ENCODE assay signal across 27 cellular contexts in genomic region chr2:28729698-28730097, GRCh38. TPM values are rescaled to one million over a fixed set of nuclear protein-coding genes. Genes with fewer than 3 reads are reported as not detected.
A peak's percentile ranks its signal among the peaks of the same experiment; 100 is the strongest.
DNase-seq lines count a peak whose midpoint lies in the region; ATAC-seq and TF ChIP-seq lines count a peak whose summit lies in the region.
"Had no signal": no experiment of that assay in that cellular context is flagged by ENCODE, and none has a peak within 500 bp of the region (broad histone marks: within the 10 kb centered on the region; RNA-seq: fewer than 3 reads in every experiment).

No MANE protein-coding gene starts in this region.

- TF ChIP-seq CTCF in mammary epithelial cell (conservative IDR thresholded peaks at IDR 0.05 in 1 of 2, IDR thresholded peaks at IDR 0.05 in 1 of 2; ENCODE audit: extremely low read depth in 1 of 2, insufficient read depth in 1 of 2, low read depth in 1 of 2, low read length in 2 of 2) (no peak), breast epithelium (IDR thresholded peaks at IDR 0.05) (no peak), natural killer cell (IDR thresholded peaks at IDR 0.05) (no peak)

- H2AFZ ChIP-seq in mammary epithelial cell (ENCODE audit: low read depth, low read length), result no peak overlapping the region
- H2AFZ ChIP-seq: PC-9 had no signal

- H3K4me1 Mint-ChIP-seq in natural killer cell, result no peaks in the 10 kb centered on the region

- H3K27me3 Mint-ChIP-seq in natural killer cell (ENCODE audit: low read depth in 2 of 2), result no peaks in the 10 kb centered on the region
- H3K27me3 Mint-ChIP-seq: activated CD4-positive, alpha-beta T cell treated with anti-CD3 and anti-CD28 coated beads, Interleukin-2, amount 10 ng/mL, durations not matched to agents 24 days and 14 days; activated naive CD8-positive, alpha-beta T cell treated with anti-CD3 and anti-CD28 coated beads, Interleukin-2, amount 10 ng/mL, durations not matched to agents 7 days and 5 days; stimulated activated naive CD8-positive, alpha-beta T cell treated with anti-CD3 and anti-CD28 coated beads, Interleukin-15, amount 100 ng/mL, for 72 hours; type B pancreatic cell had no signal

- H3K27ac Mint-ChIP-seq in natural killer cell, result no peak overlapping the region
- H3K27ac Mint-ChIP-seq: activated CD4-positive, alpha-beta T cell treated with anti-CD3 and anti-CD28 coated beads, Interleukin-2, amount 10 ng/mL, durations not matched to agents 24 days and 14 days; activated naive CD8-positive, alpha-beta T cell treated with anti-CD3 and anti-CD28 coated beads, Interleukin-2, amount 10 ng/mL, durations not matched to agents 7 days and 5 days; activated T-helper 2 cell treated with anti-CD3 and anti-CD28 coated beads, Interferon-gamma antibody, Interleukin-2, Interleukin-4, amounts not matched to agents 10 μg/mL and 5 μg/mL and 100 μg/mL, durations not matched to agents 14 hours and 24 hours and 36 hours; type B pancreatic cell had no signal

- H3K4me1 ChIP-seq in mammary epithelial cell (ENCODE audit: insufficient read depth, low read length) (no peaks in the 10 kb centered on the region), breast epithelium (no peaks in the 10 kb centered on the region)
- H3K4me1 ChIP-seq: BLaER1 had no signal

- no peaks in the 10 kb centered on the region for H3K79me2 ChIP-seq in mammary epithelial cell (ENCODE audit: insufficient read depth, low read length)

- no peak overlapping the region for H3K4me2 ChIP-seq in mammary epithelial cell (ENCODE audit: insufficient read depth, low read depth, low read length)
- H3K4me2 ChIP-seq: BLaER1, PC-9 had no signal

- no peaks in the 10 kb centered on the region for H3K9me3 ChIP-seq in mammary epithelial cell (replicated peaks; ENCODE audit: insufficient read depth, low read length)
- H3K9me3 ChIP-seq in breast epithelium, result no peaks in the 10 kb centered on the region
- H3K9me3 ChIP-seq: BLaER1, gastrocnemius medialis had no signal

- H3K9me3 Mint-ChIP-seq in natural killer cell, result no peaks in the 10 kb centered on the region
- H3K9me3 Mint-ChIP-seq: activated CD4-positive, alpha-beta T cell treated with anti-CD3 and anti-CD28 coated beads, Interleukin-2, amount 10 ng/mL, durations not matched to agents 24 days and 14 days; activated naive CD8-positive, alpha-beta T cell treated with anti-CD3 and anti-CD28 coated beads, Interleukin-2, amount 10 ng/mL, durations not matched to agents 7 days and 5 days; activated T-helper 2 cell treated with anti-CD3 and anti-CD28 coated beads, Interferon-gamma antibody, Interleukin-2, Interleukin-4, amounts not matched to agents 10 μg/mL and 5 μg/mL and 100 μg/mL, durations not matched to agents 14 hours and 24 hours and 36 hours; neural crest cell; stimulated activated naive CD8-positive, alpha-beta T cell treated with anti-CD3 and anti-CD28 coated beads, Interleukin-15, amount 100 ng/mL, for 72 hours; type B pancreatic cell had no signal

- no peaks in the 10 kb centered on the region for H3K36me3 ChIP-seq in mammary epithelial cell (ENCODE audit: insufficient read depth, low read length)
- no peaks in the 10 kb centered on the region for H3K36me3 ChIP-seq in breast epithelium
- H3K36me3 ChIP-seq: BLaER1, brain microvascular endothelial cell, gastrocnemius medialis had no signal

- H3K4me3 ChIP-seq in mammary epithelial cell (replicated peaks in 1 of 3; ENCODE audit: insufficient read depth in 1 of 3, low read depth in 2 of 3, low read length in 3 of 3) (no peak overlapping the region), breast epithelium (no peak overlapping the region)
- H3K4me3 ChIP-seq: BLaER1, gastrocnemius medialis, K562, PC-9 had no signal

- intact Hi-C loops in mammary epithelial cell (cut with micrococcal nuclease), result no loop called here
- intact Hi-C loops in breast epithelium (cut with DNase I; ENCODE audit: low total_unique reads), result no loop called here
- intact Hi-C loops in natural killer cell (cut with micrococcal nuclease), result no loop called here

- no TSS peak for BruUV-seq in mammary epithelial cell (replicated peaks; lab: Mats Ljungman, UMichigan)

- no peak overlapping the region for H3K27ac ChIP-seq in mammary epithelial cell (ENCODE audit: insufficient read depth, low read depth, low read length)
- peak overlapping the region in 1 of 2 donors; percentile 45 for H3K27ac ChIP-seq in breast epithelium
- H3K27ac ChIP-seq: BLaER1, brain microvascular endothelial cell, PC-9 had no signal

- in situ Hi-C loops in mammary epithelial cell (cut with MboI; ENCODE audit: low sequenced_read_pairs in 2 of 2), result no loop called here

- DNase-seq in mammary epithelial cell (peak; percentile 48), breast epithelium (ENCODE audit: low spot score in 2 of 2) (no peak), brain pericyte (ENCODE audit: low read depth, low spot score) (peak; percentile 27), kidney glomerular epithelial cell (lab: John Stamatoyannopoulos, UW) (peak; percentile 25), NCI-H345 (lab: John Stamatoyannopoulos, UW) (no peak), natural killer cell (no peak)
- DNase-seq: 8988T; activated CD4-positive, alpha-beta T cell treated with anti-CD3 and anti-CD28 coated beads, Interleukin-2, amount 10 ng/mL, durations not matched to agents 24 days and 14 days; activated naive CD8-positive, alpha-beta T cell treated with anti-CD3 and anti-CD28 coated beads, Interleukin-2, amount 10 ng/mL, durations not matched to agents 7 days and 5 days; brain microvascular endothelial cell; Calu3; gastrocnemius medialis; left cardiac atrium; mesendoderm; NCI-H187 treated with DMSO at 0.1 percent for 48 hours; NCI-H2227 treated with DMSO at 0.1 percent for 48 hours; SIG-M5; stimulated activated CD4-positive, alpha-beta T cell treated with anti-CD3 and anti-CD28 coated beads, Interleukin-4, amount 100 ng/mL, for 4 hours; stimulated activated naive CD8-positive, alpha-beta T cell treated with anti-CD3 and anti-CD28 coated beads, Interleukin-15, amount 100 ng/mL, for 72 hours had no signal

- CTCF ChIA-PET in mammary epithelial cell (lab: Charles Lee; ENCODE audit: low non-redundant PET), result interaction anchor here (0.7 kb wide), 1 partner anchor 90 kb away, joined by 3 read pairs; no protein-coding TSS in a partner anchor

- no peak overlapping the region for H3K9ac ChIP-seq in mammary epithelial cell (ENCODE audit: insufficient read depth, low read length)
- H3K9ac ChIP-seq: BLaER1 had no signal

- ATAC-seq in HG03378 (IDR thresholded peaks at IDR 0.05; ENCODE audit: unreplicated experiment) (no peak), natural killer cell (no peak), GM21390 (IDR thresholded peaks at IDR 0.05; ENCODE audit: unreplicated experiment) (no peak)
- ATAC-seq: gastrocnemius medialis; K562; left cardiac atrium; stimulated activated naive CD8-positive, alpha-beta T cell treated with anti-CD3 and anti-CD28 coated beads, Interleukin-15, amount 100 ng/mL, for 72 hours had no signal

- H4K20me1 ChIP-seq in mammary epithelial cell (ENCODE audit: insufficient read depth, low read length), result no peaks in the 10 kb centered on the region
- H4K20me1 ChIP-seq: BLaER1 had no signal

- no peaks in the 10 kb centered on the region for H3K36me3 Mint-ChIP-seq in natural killer cell
- H3K36me3 Mint-ChIP-seq: activated naive CD8-positive, alpha-beta T cell treated with anti-CD3 and anti-CD28 coated beads, Interleukin-2, amount 10 ng/mL, durations not matched to agents 7 days and 5 days; type B pancreatic cell had no signal

- dilution Hi-C loops in mammary epithelial cell (cut with HindIII; ENCODE audit: low sequenced_read_pairs), result no loop called here

- H3K27me3 ChIP-seq in mammary epithelial cell (ENCODE audit: insufficient read depth, low read length) (no peaks in the 10 kb centered on the region), breast epithelium (no peaks in the 10 kb centered on the region)
- H3K27me3 ChIP-seq: BLaER1, brain microvascular endothelial cell, gastrocnemius medialis had no signal

- no peak for TF ChIP-seq POLR2A in breast epithelium (IDR thresholded peaks at IDR 0.05)

- H3K4me3 Mint-ChIP-seq in natural killer cell, result no peak overlapping the region
- H3K4me3 Mint-ChIP-seq: activated CD4-positive, alpha-beta T cell treated with anti-CD3 and anti-CD28 coated beads, Interleukin-2, amount 10 ng/mL, durations not matched to agents 24 days and 14 days; activated naive CD8-positive, alpha-beta T cell treated with anti-CD3 and anti-CD28 coated beads, Interleukin-2, amount 10 ng/mL, durations not matched to agents 7 days and 5 days; neural crest cell; stimulated activated naive CD8-positive, alpha-beta T cell treated with anti-CD3 and anti-CD28 coated beads, Interleukin-15, amount 100 ng/mL, for 72 hours; type B pancreatic cell had no signal

RNA-seq across cellular contexts. Expression of gene PPP1CB, which starts 21.9 kb away (rescaled TPM):
- 100 to 1,000 TPM; 266 to 282 TPM for total RNA-seq in mammary epithelial cell
- polyA plus RNA-seq in mammary epithelial cell, result 78.5 TPM
- polyA minus RNA-seq in mammary epithelial cell, result 117 TPM
- 100 to 1,000 TPM; 189 to 294 (median 289) TPM for total RNA-seq in breast epithelium
- total RNA-seq in natural killer cell, result 100 to 1,000 TPM; 157 to 200 (median 181) TPM

Comparison
In these comparisons a context has a peak if more than half of its experiments do, and no peak if none do; other contexts are left out.
1. DNase-seq: peak in mammary epithelial cell (single experiment), brain pericyte (single experiment) and kidney glomerular epithelial cell (single experiment); none in breast epithelium (0 of 2), NCI-H345 (single experiment) and natural killer cell (single experiment).